Comparison of ENCODE assay signal across 9 cellular contexts in the genomic region with DNA sequence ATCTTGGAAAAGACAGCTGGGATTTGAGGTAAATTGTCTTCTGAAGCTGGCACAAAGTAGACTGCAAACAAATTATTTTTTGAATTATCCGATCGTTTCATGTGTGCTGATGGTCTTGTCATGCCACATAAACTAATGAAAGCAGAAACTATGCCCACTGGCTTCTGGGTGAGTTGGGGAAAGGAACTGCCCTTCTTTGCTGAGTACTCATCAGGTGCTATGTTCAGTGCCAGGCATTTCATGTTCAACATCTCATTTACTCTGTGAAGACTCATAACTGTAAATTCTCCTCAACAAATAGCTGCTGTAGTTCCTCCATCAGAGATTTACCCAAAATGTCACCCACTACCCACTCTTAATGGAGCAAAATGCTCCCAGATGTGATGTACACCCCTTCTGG. TPM values are rescaled to one million over a fixed set of nuclear protein-coding genes. Genes with fewer than 3 reads are reported as not detected.
A peak's percentile ranks its signal among the peaks of the same experiment; 100 is the strongest.
DNase-seq lines count a peak whose midpoint lies in the region; FAIRE-seq and TF ChIP-seq lines count a peak whose summit lies in the region.
"Had no signal": no experiment of that assay in that cellular context is flagged by ENCODE, and none has a peak within 500 bp of the region (broad histone marks: within the 10 kb centered on the region; RNA-seq: fewer than 3 reads in every experiment).

No MANE protein-coding gene starts in this region.

- intact Hi-C loops in PC-9 (cut with micrococcal nuclease; ENCODE audit: unreplicated experiment) = loop anchor here (5.0 kb wide), 1 partner anchor 65 kb away; no protein-coding TSS in a partner anchor

- CTCF ChIA-PET in PC-9 (lab: Charles Lee) = interaction anchor here (0.7 kb wide), 1 partner anchor 21 kb away, joined by 3 read pairs; no protein-coding TSS in a partner anchor

- H3F3A ChIP-seq in PC-9 (ENCODE audit: insufficient read depth, low read depth) = peaks cover 13% of the 10 kb centered on the region

- H3K36me3 ChIP-seq in PC-9 (ENCODE audit: low read depth) = peaks cover 11% of the 10 kb centered on the region; the same call in 1 of the 2 replicates

- no peak overlapping the region for H3K27ac ChIP-seq in PC-9

- peak overlapping the region; percentile 98 for H3K4me3 Mint-ChIP-seq in progenitor cell of endocrine pancreas (ENCODE audit: low read depth)

- H3K4me2 ChIP-seq in PC-9 = peak overlapping the region; percentile 92

- H4K20me1 ChIP-seq in PC-9 (ENCODE audit: insufficient read depth) = peaks cover 21% of the 10 kb centered on the region

- no peaks in the 10 kb centered on the region for H3K9me2 ChIP-seq in PC-9 (ENCODE audit: insufficient read depth)

- no peaks in the 10 kb centered on the region for H3K27me3 ChIP-seq in PC-9 (ENCODE audit: insufficient read depth, low read depth)

- peak overlapping the region; percentile 99 for H3K4me3 ChIP-seq in GM08714 (ENCODE audit: low read length)
- H3K4me3 ChIP-seq in PC-9 = peak overlapping the region; percentile 74
- peak overlapping the region; percentile 98 for H3K4me3 ChIP-seq in epithelial cell of proximal tubule (ENCODE audit: low read depth, low read length)

- TF ChIP-seq CTCF in PC-9 (conservative IDR thresholded peaks at IDR 0.05) (no peak), epithelial cell of proximal tubule (conservative IDR thresholded peaks at IDR 0.05; ENCODE audit: low read depth, low read length) (no peak), progenitor cell of endocrine pancreas (IDR thresholded peaks at IDR 0.05; ENCODE audit: unreplicated experiment) (no peak)

- no peak for TF ChIP-seq POLR2A in H54 (IDR thresholded peaks at IDR 0.05; ENCODE audit: low read depth, low read length)

- peaks cover 60% of the 10 kb centered on the region for H3K79me2 ChIP-seq in PC-9 (ENCODE audit: low read depth)

- H3K36me3 Mint-ChIP-seq in progenitor cell of endocrine pancreas (ENCODE audit: insufficient read depth) = peaks cover 2% of the 10 kb centered on the region

- H3K4me1 Mint-ChIP-seq in progenitor cell of endocrine pancreas (ENCODE audit: low read depth) = peaks cover 25% of the 10 kb centered on the region

- no peaks in the 10 kb centered on the region for H3K9me3 Mint-ChIP-seq in progenitor cell of endocrine pancreas (ENCODE audit: low read depth)

- no peak overlapping the region for H2AFZ ChIP-seq in PC-9

- POLR2A ChIA-PET in PC-9 (lab: Charles Lee; ENCODE audit: unreplicated experiment) = interaction anchor here (0.6 kb wide), 1 partner anchor 63 kb away, joined by 3 read pairs; no protein-coding TSS in a partner anchor

- H3K9me3 ChIP-seq in PC-9 (ENCODE audit: insufficient read depth, low read depth) = no peaks in the 10 kb centered on the region

- TSS peak; percentile 43 for BruUV-seq in PC-9 (replicated peaks; lab: Mats Ljungman, UMichigan)

- H3K4me1 ChIP-seq in PC-9 (replicated peaks; ENCODE audit: insufficient read depth) = peaks cover 25% of the 10 kb centered on the region

- DNase-seq in PC-9 (no peak), epithelial cell of proximal tubule (ENCODE audit: low read depth) (no peak), progenitor cell of endocrine pancreas (ENCODE audit: low spot score, unreplicated experiment) (no peak), H54 (ENCODE audit: insufficient read length, low spot score) (no peak), HuH-7 (ENCODE audit: low spot score) (no peak), medulla oblongata (ENCODE audit: extremely low spot score) (no peak)
- no peak for DNase-seq in activated CD4-positive, CD25-positive, alpha-beta regulatory T cell (lab: John Stamatoyannopoulos, UW)

- peak overlapping the region; percentile 97 for H3K27ac Mint-ChIP-seq in progenitor cell of endocrine pancreas

- no peak for FAIRE-seq in H54 (lab: Jason Lieb, UNC)

- H3K27me3 Mint-ChIP-seq in progenitor cell of endocrine pancreas = no peaks in the 10 kb centered on the region

RNA-seq across cellular contexts. Expression of gene TRIT1, which starts 1.2 kb away (rescaled TPM):
- 36.5 and 38.5 TPM in 2 replicates for total RNA-seq in PC-9 (2021)
- total RNA-seq in epithelial cell of proximal tubule = 16.2 and 18.6 TPM in 2 replicates
- 35.9 and 43.3 TPM in 2 replicates for total RNA-seq in progenitor cell of endocrine pancreas

RNA-seq across cellular contexts. Expression of gene MYCL, which starts 19.6 kb away (rescaled TPM):
- 3.8 and 6.2 TPM in 2 replicates for total RNA-seq in PC-9 (2021)
- 1.2 and 2.6 TPM in 2 replicates for total RNA-seq in epithelial cell of proximal tubule
- total RNA-seq in progenitor cell of endocrine pancreas = 19.3 and 21.3 TPM in 2 replicates
- total RNA-seq: H4 had no signal
